In genomic region chr17:42251115-42251514, GRCh38 we compare ENCODE assay signal across 9 cellular contexts. TPM values are rescaled to one million over a fixed set of nuclear protein-coding genes. Genes with fewer than 3 reads are reported as not detected.
DNase-seq lines count a peak whose midpoint lies in the region; ATAC-seq and TF ChIP-seq lines count a peak whose summit lies in the region.
"Had no signal": no experiment of that assay in that cellular context is flagged by ENCODE, and none has a peak within 500 bp of the region (broad histone marks: within the 10 kb centered on the region; RNA-seq: fewer than 3 reads in every experiment).

No MANE protein-coding gene starts in this region.

- no peaks in the 10 kb centered on the region for H3K27me3 ChIP-seq in BE2C
- H3K27me3 ChIP-seq in adipocyte (replicated peaks; ENCODE audit: control insufficient read depth, insufficient read depth, low read length) = no peaks in the 10 kb centered on the region

- H3K36me3 ChIP-seq in BE2C (no peaks in the 10 kb centered on the region; the same call in 1 of the 2 replicates), adipocyte (ENCODE audit: control insufficient read depth, insufficient read depth, low read length, severe bottlenecking) (no peaks in the 10 kb centered on the region)

- DNase-seq in BE2C (no peak), HFF-Myc (ENCODE audit: extremely low read depth, low read depth) (no peak), adipocyte (ENCODE audit: low read depth) (no peak), left lobe of liver (ENCODE audit: low spot score) (no peak), glomerular visceral epithelial cell (ENCODE audit: extremely low spot score) (no peak), AG08395 (ENCODE audit: low spot score) (no peak)
- DNase-seq in central memory CD4-positive, alpha-beta T cell = no peak
- DNase-seq: NCI-H510A treated with DMSO at 0.1 percent for 48 hours had no signal

- TF ChIP-seq CTCF in BE2C (IDR thresholded peaks at IDR 0.05; ENCODE audit: low read depth, low read length) (peak; percentile 53), HFF-Myc (IDR thresholded peaks at IDR 0.05; ENCODE audit: low read depth, low read length, missing control alignments) (peak; percentile 30)

- H3K4me1 ChIP-seq in BE2C (peaks cover 11% of the 10 kb centered on the region; the same call in 1 of the 2 replicates), adipocyte (ENCODE audit: control insufficient read depth, insufficient read depth, low read length) (peaks cover 42% of the 10 kb centered on the region)

- peak overlapping the region; percentile 38 for H3K9ac ChIP-seq in adipocyte (ENCODE audit: low read length)

- H3K4me3 ChIP-seq in BE2C (ENCODE audit: low read depth, low read length) = no peak overlapping the region
- no peak overlapping the region for H3K4me3 ChIP-seq in HFF-Myc (replicated peaks; ENCODE audit: low read depth, low read length)
- H3K4me3 ChIP-seq in adipocyte (ENCODE audit: low read length) = no peak overlapping the region

- H3K9me3 ChIP-seq in BE2C (no peaks in the 10 kb centered on the region), adipocyte (ENCODE audit: control insufficient read depth, low read length) (peaks cover 3% of the 10 kb centered on the region)

- ATAC-seq in left lobe of liver (peak; percentile 54), HG03520 (IDR thresholded peaks at IDR 0.05; ENCODE audit: unreplicated experiment) (no peak)

RNA-seq across cellular contexts. Expression of gene STAT5B, which starts 25.1 kb away (rescaled TPM):
- polyA plus RNA-seq in BE2C (2012; ENCODE audit: insufficient read depth, insufficient read length, low read depth) = 19.0 TPM
- 26.3 TPM for total RNA-seq in left lobe of liver

RNA-seq across cellular contexts. Expression of gene STAT5A, which starts 37.2 kb away (rescaled TPM):
- polyA plus RNA-seq in BE2C (2012; ENCODE audit: insufficient read depth, insufficient read length, low read depth) = 11.8 TPM
- total RNA-seq in left lobe of liver = 10.2 TPM

RNA-seq across cellular contexts. Expression of gene GHDC, which starts 56.8 kb away (rescaled TPM):
- 92.2 TPM for polyA plus RNA-seq in BE2C (2012; ENCODE audit: insufficient read depth, insufficient read length, low read depth)
- 15.7 TPM for total RNA-seq in left lobe of liver
